17 cellular contexts compared by ENCODE assay signal in genomic region chr7:86964973-86965726, GRCh38.
DNase-seq lines count a peak whose midpoint lies in the region; ATAC-seq and TF ChIP-seq lines count a peak whose summit lies in the region.
"Had no signal": no experiment of that assay in that cellular context is flagged by ENCODE, and none has a peak within 500 bp of the region (broad histone marks: within the 10 kb centered on the region; RNA-seq: fewer than 3 reads in every experiment).

No MANE protein-coding gene starts in this region.

- no peaks in the 10 kb centered on the region for H3K9me3 ChIP-seq in body of pancreas
- H3K9me3 ChIP-seq: BE2C had no signal

- 24 to 26% methylated on average over 4 of the region's 4 CpGs for WGBS in body of pancreas, 2 donors

- no peak overlapping the region for H3K4me3 Mint-ChIP-seq in osteocyte (ENCODE audit: unreplicated experiment)
- H3K4me3 Mint-ChIP-seq: CD4-positive, alpha-beta T cell had no signal

- TF ChIP-seq CTCF in body of pancreas (IDR thresholded peaks at IDR 0.05) (no peak), osteocyte (IDR thresholded peaks at IDR 0.05) (no peak), GM10248 (IDR thresholded peaks at IDR 0.05; ENCODE audit: control extremely low read depth, extremely low read depth, low read depth, missing control alignments) (no peak)

- no peaks in the 10 kb centered on the region for H3K36me3 ChIP-seq in body of pancreas (replicated peaks in 1 of 2; ENCODE audit: insufficient read depth in 1 of 2, low read depth in 2 of 2)
- H3K36me3 ChIP-seq: BE2C had no signal

- peaks cover 36% of the 10 kb centered on the region for H3K4me1 Mint-ChIP-seq in osteocyte (ENCODE audit: unreplicated experiment)

- H3K9me3 Mint-ChIP-seq in osteocyte (ENCODE audit: unreplicated experiment): no peaks in the 10 kb centered on the region
- H3K9me3 Mint-ChIP-seq: CD4-positive, alpha-beta T cell had no signal

- no peak for TF ChIP-seq POLR2A in body of pancreas (IDR thresholded peaks at IDR 0.05)

- no peak overlapping the region for H3K4me3 ChIP-seq in body of pancreas

- H3K4me1 ChIP-seq in body of pancreas: peaks cover 6% of the 10 kb centered on the region
- H3K4me1 ChIP-seq: BE2C had no signal

- no peaks in the 10 kb centered on the region for H3K27me3 Mint-ChIP-seq in osteocyte (ENCODE audit: unreplicated experiment)

- no peak overlapping the region for H3K27ac Mint-ChIP-seq in osteocyte (ENCODE audit: unreplicated experiment)
- H3K27ac Mint-ChIP-seq: CD4-positive, alpha-beta T cell had no signal

- DNase-seq in NCI-H146 (lab: John Stamatoyannopoulos, UW): peak; percentile 7
- DNase-seq in NCI-H146 treated with DMSO at 0.1 percent for 48 hours (lab: John Stamatoyannopoulos, UW; ENCODE audit: unreplicated experiment): no peak
- no peak for DNase-seq in body of pancreas
- peak; percentile 20 for DNase-seq in iPS-NIHi7 (ENCODE audit: extremely low spot score)
- no peak for DNase-seq in substantia nigra (lab: John Stamatoyannopoulos, UW)
- DNase-seq in activated naive CD4-positive, alpha-beta T cell treated with Interleukin-2 at 50 U/mL for 16 hours: no peak
- no peak for DNase-seq in osteocyte (ENCODE audit: extremely low spot score, unreplicated experiment)
- no peak for DNase-seq in GM10248 (ENCODE audit: extremely low spot score)
- DNase-seq: BE2C; CD4-positive, alpha-beta T cell; KBM-7; MV-4-11; NCI-H1436; NCI-H226; NCI-H526 treated with DMSO at 0.1 percent for 48 hours; NK-92 treated with Interleukin-12 subunit alpha and Interleukin-12 subunit beta, amount 100 ng/mL, for 24 hours; SHP77 treated with DMSO at 0.1 percent for 48 hours had no signal

- H3K27ac ChIP-seq in body of pancreas (peak overlapping the region in 1 of 4 donors; percentile 29), substantia nigra (ENCODE audit: low read depth, low read length, poor library complexity, severe bottlenecking) (peak overlapping the region; percentile 73)

- intact Hi-C loops in body of pancreas (cut with DNase I): no loop called here

- POLR2A ChIA-PET in GM10248 (lab: Yijun Ruan, JAX): no interaction called here

- ATAC-seq in body of pancreas: peak; percentile 59

- CTCF ChIA-PET in GM10248 (lab: Yijun Ruan, JAX): interaction anchor here (0.9 to 1.2 kb wide), 4 partner anchors 14 to 347 kb away, joined by 3 to 5 read pairs (median 4); no protein-coding TSS in a partner anchor

- no peaks in the 10 kb centered on the region for H3K27me3 ChIP-seq in body of pancreas
- H3K27me3 ChIP-seq: BE2C had no signal

- no peaks in the 10 kb centered on the region for H3K36me3 Mint-ChIP-seq in osteocyte (ENCODE audit: unreplicated experiment)

Comparison
In these comparisons a context has a peak if more than half of its experiments do, and no peak if none do; other contexts are left out.
1. DNase-seq: peak in NCI-H146 (single experiment) and iPS-NIHi7 (single experiment); none in NCI-H146 treated with DMSO at 0.1 percent for 48 hours (single experiment), body of pancreas (0 of 4), substantia nigra (0 of 49), activated naive CD4-positive, alpha-beta T cell treated with Interleukin-2 at 50 U/mL for 16 hours (single experiment), osteocyte (single experiment) and GM10248 (single experiment).